6 cellular contexts compared by ENCODE assay signal in the genomic region with DNA sequence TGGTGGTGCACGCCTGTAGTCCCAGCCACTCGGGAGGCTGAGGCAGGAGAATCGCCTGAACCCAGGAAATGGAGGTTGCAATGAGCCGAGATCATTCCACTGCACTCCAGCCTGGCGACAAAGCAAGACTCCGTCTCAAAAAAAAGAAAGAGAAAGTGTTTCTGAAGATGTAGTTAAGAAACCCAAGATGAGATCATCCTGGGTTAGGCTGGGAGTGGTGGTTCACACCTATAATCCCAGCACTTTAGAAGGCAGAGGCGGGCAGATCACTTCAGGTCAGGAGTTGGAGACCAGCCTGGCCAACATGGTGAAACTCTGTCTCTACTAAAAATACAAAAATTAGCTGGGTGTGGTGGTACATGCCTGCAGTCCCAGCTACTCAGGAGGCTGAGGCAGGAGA.
A peak's percentile ranks its signal among the peaks of the same experiment; 100 is the strongest.
DNase-seq lines count a peak whose midpoint lies in the region; ATAC-seq, FAIRE-seq and TF ChIP-seq lines count a peak whose summit lies in the region.
"Not testable (repeated sequence)": the region's sequence is repeated elsewhere in the genome, so short reads cannot be mapped to it uniquely, and the experiment has no call there.

No MANE protein-coding gene starts in this region.

- H3K27ac Mint-ChIP-seq in T-helper 17 cell, result peak overlapping the region; percentile 67

- not testable (repeated sequence) for DNase-seq in T-helper 17 cell, left colon
- DNase-seq in epithelial cell of esophagus (ENCODE audit: low read depth) (peak; percentile 42), small intestine (peak; percentile 18)

- H3K9me3 ChIP-seq in HEK293 (ENCODE audit: control insufficient read depth, insufficient read depth, low read depth, low read length); T-helper 17 cell (ENCODE audit: control insufficient read depth, low read length, poor library complexity, severe bottlenecking); small intestine (ENCODE audit: control insufficient read depth, low read depth): not testable (repeated sequence)

- H3K27ac ChIP-seq in HEK293 (ENCODE audit: extremely low read depth, low read depth, low read length); small intestine (ENCODE audit: low read depth in 1 of 2, low read length in 1 of 2): not testable (repeated sequence)

- H3K4me1 ChIP-seq in HEK293 (ENCODE audit: control insufficient read depth, insufficient read depth, low read length); small intestine (ENCODE audit: control insufficient read depth in 2 of 2, insufficient read depth in 1 of 2, low read depth in 1 of 2, low read length in 1 of 2): not testable (repeated sequence)

- intact Hi-C loops in left colon (cut with DNase I, micrococcal nuclease), result not testable (repeated sequence)

- H3K36me3 ChIP-seq in HEK293 (ENCODE audit: control insufficient read depth in 2 of 2, insufficient read depth in 1 of 2, low read length in 2 of 2); small intestine (ENCODE audit: control insufficient read depth in 2 of 2, insufficient read depth in 2 of 2, low read length in 2 of 2): not testable (repeated sequence)

- H3K4me3 Mint-ChIP-seq in T-helper 17 cell, result peak overlapping the region; percentile 60

- H3K4me3 ChIP-seq in HEK293 (ENCODE audit: low read depth, low read length); epithelial cell of esophagus (ENCODE audit: low read length); small intestine (ENCODE audit: low read depth in 1 of 2, low read length in 2 of 2): not testable (repeated sequence)

- not testable (repeated sequence) for FAIRE-seq in small intestine (lab: Jason Lieb, UNC)

- CTCF ChIA-PET in HEK293 (lab: Yijun Ruan, JAX), result not testable (repeated sequence)

- H3K36me3 Mint-ChIP-seq in T-helper 17 cell (ENCODE audit: low read depth), result not testable (repeated sequence)

- WGBS in small intestine, 3 donors, result 85 to 87% (median 87%) methylated on average over 7 of the region's 7 CpGs

- POLR2A ChIA-PET in HEK293 (lab: Yijun Ruan, JAX), result not testable (repeated sequence)

- H3K27me3 ChIP-seq in small intestine (ENCODE audit: control insufficient read depth in 2 of 2, insufficient read depth in 2 of 2, low read length in 2 of 2), result not testable (repeated sequence)

- ATAC-seq in T-helper 17 cell, result not testable (repeated sequence)
- ATAC-seq in esophagus mucosa, result peak; percentile 66
- peak; percentile 26 for ATAC-seq in left colon

- not testable (repeated sequence) for H3K27me3 Mint-ChIP-seq in T-helper 17 cell

- not testable (repeated sequence) for H3K4me1 Mint-ChIP-seq in T-helper 17 cell

- not testable (repeated sequence) for TF ChIP-seq CTCF in HEK293 (tag by site-specific recombination; IDR thresholded peaks at IDR 0.05); epithelial cell of esophagus (IDR thresholded peaks at IDR 0.05; ENCODE audit: insufficient read depth, low read depth, low read length, missing control alignments)

TF ChIP-seq in HEK293, 187 proteins besides CTCF, POLR2A, EP300 and RAD21:
- peak; percentile 45 for TF ChIP-seq KLF1 (tag by site-specific recombination; IDR thresholded peaks at IDR 0.05)
